15 cellular contexts compared by ENCODE assay signal in genomic region chr10:228366-228765, GRCh38.
DNase-seq lines count a peak whose midpoint lies in the region; ATAC-seq and TF ChIP-seq lines count a peak whose summit lies in the region.
"Had no signal": no experiment of that assay in that cellular context is flagged by ENCODE, and none has a peak within 500 bp of the region (broad histone marks: within the 10 kb centered on the region; RNA-seq: fewer than 3 reads in every experiment).

No MANE protein-coding gene starts in this region.

- no peak overlapping the region for H3K4me3 Mint-ChIP-seq in activated naive CD8-positive, alpha-beta T cell
- H3K4me3 Mint-ChIP-seq in activated naive CD8-positive, alpha-beta T cell treated with anti-CD3 and anti-CD28 coated beads, Interleukin-2, amount 50 U/mL, for 24 hours, result no peak overlapping the region
- no peak overlapping the region for H3K4me3 Mint-ChIP-seq in central memory CD8-positive, alpha-beta T cell
- H3K4me3 Mint-ChIP-seq: B cell; CD4-positive, CD25-positive, alpha-beta regulatory T cell had no signal

- no peak overlapping the region for H3K27ac ChIP-seq in RWPE2 (ENCODE audit: poor library complexity, severe bottlenecking)

- H3K9me3 Mint-ChIP-seq in activated naive CD8-positive, alpha-beta T cell (ENCODE audit: low read depth), result no peaks in the 10 kb centered on the region
- no peaks in the 10 kb centered on the region for H3K9me3 Mint-ChIP-seq in activated naive CD8-positive, alpha-beta T cell treated with anti-CD3 and anti-CD28 coated beads, Interleukin-2, amount 50 U/mL, for 24 hours
- H3K9me3 Mint-ChIP-seq in central memory CD8-positive, alpha-beta T cell, result no peaks in the 10 kb centered on the region
- H3K9me3 Mint-ChIP-seq: CD4-positive, CD25-positive, alpha-beta regulatory T cell had no signal

- H3K36me3 ChIP-seq in RWPE2 (ENCODE audit: low read depth), result no peaks in the 10 kb centered on the region; the same call in 1 of the 2 replicates

- DNase-seq in activated naive CD8-positive, alpha-beta T cell treated with anti-CD3 and anti-CD28 coated beads, Interleukin-2, amount 50 U/mL, for 24 hours, result no peak
- DNase-seq in RWPE2 (ENCODE audit: low spot score), result no peak
- no peak for DNase-seq in central memory CD8-positive, alpha-beta T cell (ENCODE audit: low spot score in 2 of 2)
- DNase-seq in putamen (ENCODE audit: low spot score), result peak; percentile 54
- DNase-seq in 8988T, result no peak
- DNase-seq in DMS79 (lab: John Stamatoyannopoulos, UW), result no peak
- DNase-seq: CD4-positive, CD25-positive, alpha-beta regulatory T cell; NCI-H1694 treated with DMSO at 0.1 percent for 48 hours; NCI-H510A; NCI-H774; Right ventricle myocardium superior had no signal

- H3K27me3 Mint-ChIP-seq in activated naive CD8-positive, alpha-beta T cell, result no peaks in the 10 kb centered on the region
- H3K27me3 Mint-ChIP-seq in activated naive CD8-positive, alpha-beta T cell treated with anti-CD3 and anti-CD28 coated beads, Interleukin-2, amount 50 U/mL, for 24 hours, result no peaks in the 10 kb centered on the region
- H3K27me3 Mint-ChIP-seq in central memory CD8-positive, alpha-beta T cell, result no peaks in the 10 kb centered on the region
- H3K27me3 Mint-ChIP-seq: B cell; CD4-positive, CD25-positive, alpha-beta regulatory T cell had no signal

- peak overlapping the region; percentile 43 for H3K27ac Mint-ChIP-seq in activated naive CD8-positive, alpha-beta T cell
- no peak overlapping the region for H3K27ac Mint-ChIP-seq in activated naive CD8-positive, alpha-beta T cell treated with anti-CD3 and anti-CD28 coated beads, Interleukin-2, amount 50 U/mL, for 24 hours
- peak overlapping the region; percentile 8 for H3K27ac Mint-ChIP-seq in central memory CD8-positive, alpha-beta T cell (ENCODE audit: low read depth)
- H3K27ac Mint-ChIP-seq: B cell had no signal

- H3K4me1 ChIP-seq in RWPE2 (ENCODE audit: insufficient read depth, poor library complexity, severe bottlenecking), result no peaks in the 10 kb centered on the region

- no peak for ATAC-seq in activated naive CD8-positive, alpha-beta T cell treated with anti-CD3 and anti-CD28 coated beads, Interleukin-2, amount 50 U/mL, for 24 hours
- ATAC-seq in RWPE2 (ENCODE audit: low read depth) (0 out of 3 replicates have a peak, but pooled peaks have one; percentile 21), GM19467 (IDR thresholded peaks at IDR 0.05; ENCODE audit: unreplicated experiment) (no peak)
- ATAC-seq in central memory CD8-positive, alpha-beta T cell (replicated peaks; ENCODE audit: extremely low read depth, poor library complexity, severe bottlenecking), result no peak
- ATAC-seq: K562 had no signal

- no peak for TF ChIP-seq CTCF in RWPE2 (IDR thresholded peaks at IDR 0.05; ENCODE audit: poor library complexity, severe bottlenecking)

- H3K27me3 ChIP-seq in RWPE2 (ENCODE audit: insufficient read depth, poor library complexity, severe bottlenecking), result no peaks in the 10 kb centered on the region

- H3K4me3 ChIP-seq in RWPE2 (ENCODE audit: severe bottlenecking), result no peak overlapping the region
- H3K4me3 ChIP-seq: K562 had no signal

- peaks cover under 1% of the 10 kb centered on the region for H3K36me3 Mint-ChIP-seq in activated naive CD8-positive, alpha-beta T cell
- peaks cover 6% of the 10 kb centered on the region for H3K36me3 Mint-ChIP-seq in activated naive CD8-positive, alpha-beta T cell treated with anti-CD3 and anti-CD28 coated beads, Interleukin-2, amount 50 U/mL, for 24 hours (ENCODE audit: low read depth)
- H3K36me3 Mint-ChIP-seq in central memory CD8-positive, alpha-beta T cell (ENCODE audit: insufficient read depth), result peaks cover 3% of the 10 kb centered on the region

- H3K4me1 Mint-ChIP-seq in activated naive CD8-positive, alpha-beta T cell (ENCODE audit: low read depth), result peaks cover 20% of the 10 kb centered on the region
- H3K4me1 Mint-ChIP-seq in activated naive CD8-positive, alpha-beta T cell treated with anti-CD3 and anti-CD28 coated beads, Interleukin-2, amount 50 U/mL, for 24 hours, result peaks cover 5% of the 10 kb centered on the region
- peaks cover 20% of the 10 kb centered on the region for H3K4me1 Mint-ChIP-seq in central memory CD8-positive, alpha-beta T cell

- no peaks in the 10 kb centered on the region for H3K9me3 ChIP-seq in RWPE2 (ENCODE audit: severe bottlenecking)
